ENCODE assay signal across 16 cellular contexts in genomic region chrX:13128104-13128503, GRCh38.
DNase-seq lines count a peak whose midpoint lies in the region; ATAC-seq and TF ChIP-seq lines count a peak whose summit lies in the region.
"Had no signal": no experiment of that assay in that cellular context is flagged by ENCODE, and none has a peak within 500 bp of the region (broad histone marks: within the 10 kb centered on the region; RNA-seq: fewer than 3 reads in every experiment).

No MANE protein-coding gene starts in this region.

- peak overlapping the region; percentile 60 to 75 for H3K27ac Mint-ChIP-seq in natural killer cell treated with Interleukin-12 subunit alpha and Interleukin-12 subunit beta and Interleukin-15 and Interleukin-18, amount 100 ng/mL, for 72 hours
- H3K27ac Mint-ChIP-seq in natural killer cell, result peak overlapping the region in 1 of 2 donors; percentile 51
- H3K27ac Mint-ChIP-seq in glutamatergic neuron (ENCODE audit: unreplicated experiment), result no peak overlapping the region
- H3K27ac Mint-ChIP-seq: activated naive CD8-positive, alpha-beta T cell; IgD-negative memory B cell had no signal

- ATAC-seq in natural killer cell treated with Interleukin-12 subunit alpha and Interleukin-12 subunit beta and Interleukin-15 and Interleukin-18, amount 100 ng/mL, for 72 hours, result no peak
- ATAC-seq in natural killer cell (no peak), HG02610 (IDR thresholded peaks at IDR 0.05; ENCODE audit: unreplicated experiment) (no peak)
- ATAC-seq: heart left ventricle had no signal

- intact Hi-C loops in natural killer cell (cut with micrococcal nuclease), result loop anchor here (5.0 kb wide), 1 partner anchor 36 kb away; no protein-coding TSS in a partner anchor

- DNase-seq in natural killer cell treated with Interleukin-12 subunit alpha and Interleukin-12 subunit beta and Interleukin-15 and Interleukin-18, amount 100 ng/mL, for 72 hours (ENCODE audit: low spot score), result no peak
- DNase-seq in natural killer cell (no peak), RKO (ENCODE audit: low spot score) (peak; percentile 9), fibroblast of pulmonary artery (ENCODE audit: low read depth) (peak; percentile 53), T-helper 1 cell (no peak), glutamatergic neuron (no peak), NCI-H748 (lab: John Stamatoyannopoulos, UW; ENCODE audit: unreplicated experiment) (no peak)
- DNase-seq: DMS79; heart left ventricle; NCI-H2081 treated with DMSO at 0.1 percent for 48 hours; nucleus accumbens; stimulated activated CD4-positive, alpha-beta T cell treated with anti-CD3 and anti-CD28 coated beads, Interleukin-12 subunit alpha, Interleukin-12 subunit beta, amount 100 ng/mL, for 4 hours; T1000 had no signal

- TF ChIP-seq CTCF in natural killer cell (IDR thresholded peaks at IDR 0.05), result no peak
- TF ChIP-seq CTCF in fibroblast of pulmonary artery (IDR thresholded peaks at IDR 0.05; ENCODE audit: low read length, missing control alignments), result no peak
- TF ChIP-seq CTCF in glutamatergic neuron (IDR thresholded peaks at IDR 0.05; ENCODE audit: partially characterized antibody, unreplicated experiment), result no peak

- H3K4me1 Mint-ChIP-seq in natural killer cell treated with Interleukin-12 subunit alpha and Interleukin-12 subunit beta and Interleukin-15 and Interleukin-18, amount 100 ng/mL, for 72 hours (ENCODE audit: low read depth in 2 of 2), result peaks cover 51 to 55% of the 10 kb centered on the region in 2 donors
- H3K4me1 Mint-ChIP-seq in natural killer cell (peaks cover 21 to 45% of the 10 kb centered on the region in 2 donors), glutamatergic neuron (ENCODE audit: low read depth, unreplicated experiment) (no peaks in the 10 kb centered on the region)

- H3K4me3 ChIP-seq in fibroblast of pulmonary artery (replicated peaks; ENCODE audit: low read depth, low read length), result no peak overlapping the region
- H3K4me3 ChIP-seq: heart left ventricle had no signal

- no peaks in the 10 kb centered on the region for H3K36me3 Mint-ChIP-seq in natural killer cell treated with Interleukin-12 subunit alpha and Interleukin-12 subunit beta and Interleukin-15 and Interleukin-18, amount 100 ng/mL, for 72 hours
- H3K36me3 Mint-ChIP-seq in natural killer cell, result no peaks in the 10 kb centered on the region
- H3K36me3 Mint-ChIP-seq in glutamatergic neuron (ENCODE audit: unreplicated experiment), result no peaks in the 10 kb centered on the region
- H3K36me3 Mint-ChIP-seq: activated naive CD8-positive, alpha-beta T cell; IgD-negative memory B cell had no signal

- no peak overlapping the region for H3K4me3 Mint-ChIP-seq in natural killer cell treated with Interleukin-12 subunit alpha and Interleukin-12 subunit beta and Interleukin-15 and Interleukin-18, amount 100 ng/mL, for 72 hours
- H3K4me3 Mint-ChIP-seq in natural killer cell (no peak overlapping the region), glutamatergic neuron (ENCODE audit: unreplicated experiment) (no peak overlapping the region)
- H3K4me3 Mint-ChIP-seq: activated naive CD8-positive, alpha-beta T cell; IgD-negative memory B cell had no signal

- no peaks in the 10 kb centered on the region for H3K9me3 Mint-ChIP-seq in natural killer cell treated with Interleukin-12 subunit alpha and Interleukin-12 subunit beta and Interleukin-15 and Interleukin-18, amount 100 ng/mL, for 72 hours
- H3K9me3 Mint-ChIP-seq in natural killer cell (no peaks in the 10 kb centered on the region), glutamatergic neuron (ENCODE audit: unreplicated experiment) (no peaks in the 10 kb centered on the region)

- no peaks in the 10 kb centered on the region for H3K27me3 Mint-ChIP-seq in natural killer cell treated with Interleukin-12 subunit alpha and Interleukin-12 subunit beta and Interleukin-15 and Interleukin-18, amount 100 ng/mL, for 72 hours
- H3K27me3 Mint-ChIP-seq in natural killer cell (ENCODE audit: low read depth in 2 of 2), result peaks cover 0 to 20% of the 10 kb centered on the region in 2 donors
- H3K27me3 Mint-ChIP-seq in glutamatergic neuron (ENCODE audit: unreplicated experiment), result no peaks in the 10 kb centered on the region
- H3K27me3 Mint-ChIP-seq: activated naive CD8-positive, alpha-beta T cell had no signal

Comparison
In these comparisons a context has a peak if more than half of its experiments do, and no peak if none do; other contexts are left out.
1. DNase-seq: peak in RKO (single experiment) and fibroblast of pulmonary artery (single experiment); none in natural killer cell treated with Interleukin-12 subunit alpha and Interleukin-12 subunit beta and Interleukin-15 and Interleukin-18, amount 100 ng/mL, for 72 hours (single experiment), natural killer cell (single experiment), T-helper 1 cell (0 of 5), glutamatergic neuron (single experiment) and NCI-H748 (single experiment).